ENCODE assay signal across 8 cellular contexts in genomic region chr17:56478836-56479447, GRCh38.
DNase-seq lines count a peak whose midpoint lies in the region; ATAC-seq, FAIRE-seq and TF ChIP-seq lines count a peak whose summit lies in the region.

No MANE protein-coding gene starts in this region.

- H3K36me3 ChIP-seq in endothelial cell of umbilical vein (ENCODE audit: control insufficient read depth in 2 of 2, extremely low read depth in 1 of 2, insufficient read depth in 2 of 2, low read length in 2 of 2): no peaks in the 10 kb centered on the region

- dilution Hi-C loops in endothelial cell of umbilical vein (cut with MboI; ENCODE audit: extremely low pct_ligation_motif_present, low sequenced_read_pairs): no loop called here

- intact Hi-C loops in endothelial cell of umbilical vein (cut with micrococcal nuclease): loop anchor here (1.0 to 2.0 kb wide), 5 partner anchors 160 to 953 kb away; no protein-coding TSS in a partner anchor

- no peak overlapping the region for H3K4me2 ChIP-seq in endothelial cell of umbilical vein (ENCODE audit: insufficient read depth, low read length)

- no peak overlapping the region for H3K27ac ChIP-seq in endothelial cell of umbilical vein (ENCODE audit: insufficient read depth, low read depth, low read length)

- no peaks in the 10 kb centered on the region for H3K4me1 ChIP-seq in endothelial cell of umbilical vein (ENCODE audit: control insufficient read depth, extremely low read depth, insufficient read depth, low read length)

- FAIRE-seq in endothelial cell of umbilical vein (lab: Jason Lieb, UNC): peak; percentile 71

- H4K20me1 ChIP-seq in endothelial cell of umbilical vein (replicated peaks; ENCODE audit: control insufficient read depth, extremely low read depth, insufficient read depth, low read length): no peaks in the 10 kb centered on the region

- no peak overlapping the region for H3K9ac ChIP-seq in endothelial cell of umbilical vein (replicated peaks; ENCODE audit: extremely low read depth, insufficient read depth, low read length)

- TF ChIP-seq CTCF in AG09319 (IDR thresholded peaks at IDR 0.05; ENCODE audit: low read depth, low read length) (peak; percentile 41), GM12872 (IDR thresholded peaks at IDR 0.05; ENCODE audit: insufficient read depth, low read depth, low read length) (peak; percentile 62), endothelial cell of umbilical vein (IDR thresholded peaks at IDR 0.05; ENCODE audit: extremely low read depth in 1 of 2, insufficient read depth in 1 of 2, low read depth in 1 of 2, low read length in 2 of 2) (peak; percentile 30 to 52), retinal pigment epithelial cell (conservative IDR thresholded peaks at IDR 0.05; ENCODE audit: low read depth, low read length) (peak; percentile 64)

- CTCF ChIA-PET in endothelial cell of umbilical vein (lab: Charles Lee): interaction anchor here (0.8 to 2.1 kb wide), 11 partner anchors 9 to 635 kb away, joined by 3 to 25 read pairs (median 7); no protein-coding TSS in a partner anchor

- H2AFZ ChIP-seq in endothelial cell of umbilical vein (ENCODE audit: low read depth, low read length): no peak overlapping the region

- DNase-seq in AG09319 (ENCODE audit: extremely low read depth, low read depth) (no peak), NCI-H69 (lab: John Stamatoyannopoulos, UW) (peak; percentile 31), endothelial cell of umbilical vein (ENCODE audit: low read depth, low spot score) (peak; percentile 44), retinal pigment epithelial cell (ENCODE audit: low read depth) (peak; percentile 2), NCI-H1436 treated with DMSO at 0.1 percent for 48 hours (lab: John Stamatoyannopoulos, UW) (no peak)

- POLR2A ChIA-PET in endothelial cell of umbilical vein (lab: Charles Lee): interaction anchor here (0.6 kb wide), 1 partner anchor 18 kb away, joined by 3 read pairs; no protein-coding TSS in a partner anchor

- no peaks in the 10 kb centered on the region for H3K79me2 ChIP-seq in endothelial cell of umbilical vein (ENCODE audit: control insufficient read depth, insufficient read depth, low read length)

- BruUV-seq in endothelial cell of umbilical vein (replicated peaks; lab: Mats Ljungman, UMichigan): no TSS peak

- H3K9me1 ChIP-seq in endothelial cell of umbilical vein (replicated peaks; ENCODE audit: control insufficient read depth, extremely low read depth, insufficient read depth, low read length): no peaks in the 10 kb centered on the region

- H3K4me3 ChIP-seq in endothelial cell of umbilical vein (replicated peaks in 1 of 3; ENCODE audit: insufficient read depth in 1 of 3, low read depth in 1 of 3, low read length in 3 of 3) (no peak overlapping the region), retinal pigment epithelial cell (ENCODE audit: low read length) (no peak overlapping the region)

- no peak for TF ChIP-seq POLR2A in endothelial cell of umbilical vein (IDR thresholded peaks at IDR 0.05; ENCODE audit: low read depth, low read length)

- no peaks in the 10 kb centered on the region for H3K9me3 ChIP-seq in endothelial cell of umbilical vein (replicated peaks; ENCODE audit: control insufficient read depth, insufficient read depth, low read length)

- H3K27me3 ChIP-seq in endothelial cell of umbilical vein (ENCODE audit: control insufficient read depth in 2 of 2, insufficient read depth in 2 of 2, low read length in 2 of 2): peaks cover 0 to 7% of the 10 kb centered on the region in 2 experiments

- ATAC-seq in GM21737 (IDR thresholded peaks at IDR 0.05; ENCODE audit: unreplicated experiment): no peak
- no peak for ATAC-seq in GM21447 (IDR thresholded peaks at IDR 0.05; ENCODE audit: unreplicated experiment)

TF ChIP-seq in endothelial cell of umbilical vein, 7 proteins besides CTCF, POLR2A, EP300 and RAD21:
- TF ChIP-seq GATA2 (IDR thresholded peaks at IDR 0.05; ENCODE audit: insufficient read depth, insufficient read length, low read depth, low read length): no peak

Comparison
In these comparisons a context has a peak if more than half of its experiments do, and no peak if none do; other contexts are left out.
1. DNase-seq: peak in NCI-H69 (single experiment), endothelial cell of umbilical vein (single experiment) and retinal pigment epithelial cell (single experiment); none in AG09319 (single experiment) and NCI-H1436 treated with DMSO at 0.1 percent for 48 hours (single experiment).
2. Peak in every context shown above with its lines, with median percentiles within 50 percentile points of each other: CTCF ChIP-seq.